ENCODE assay signal across 18 cellular contexts in genomic region chr1:37363535-37363934, GRCh38.
DNase-seq lines count a peak whose midpoint lies in the region; ATAC-seq, FAIRE-seq and TF ChIP-seq lines count a peak whose summit lies in the region.
"Had no signal": no experiment of that assay in that cellular context is flagged by ENCODE, and none has a peak within 500 bp of the region (broad histone marks: within the 10 kb centered on the region; RNA-seq: fewer than 3 reads in every experiment).

No MANE protein-coding gene starts in this region.

- H2BK12ac ChIP-seq in H1 (ENCODE audit: low read depth, low read length) = no peak overlapping the region; the same call in 1 of the 2 replicates

- 70% methylated on average over 4 of the region's 4 CpGs; no CpG with 5 or more reads in 1 of the 2 experiments for WGBS in H1 (ENCODE audit: extremely low coverage in 1 of 2, insufficient coverage in 1 of 2, insufficient read length in 1 of 2, insufficient replicate concordance in 2 of 2, low coverage in 1 of 2, low lambda C conversion rate in 2 of 2, missing lambda C conversion rate in 1 of 2), 2 experiments

- no peaks in the 10 kb centered on the region for H3K79me1 ChIP-seq in H1 (ENCODE audit: low read depth, low read length)

- DNase-seq in WTC11 (ENCODE audit: low spot score) = no peak
- DNase-seq in H1 (ENCODE audit: low read depth in 1 of 2, low spot score in 2 of 2) = no peak
- peak; percentile 6 for DNase-seq in islet precursor cell
- no peak for DNase-seq in activated CD4-positive, alpha-beta T cell treated with anti-CD3 and anti-CD28 coated beads, Interleukin-2, amount 10 ng/mL, durations not matched to agents 24 days and 14 days
- DNase-seq in cardiac septum (ENCODE audit: low spot score) = no peak
- DNase-seq: C1 segment of cervical spinal cord; CD4-positive, CD25-positive, alpha-beta regulatory T cell; CD8-positive, alpha-beta T cell; DMS 273 treated with DMSO at 0.1 percent for 48 hours; DMS79; EL; GDM1; GOT3; HCEC 1CT had no signal

- no peak for TF ChIP-seq EP300 in H1 (IDR thresholded peaks at IDR 0.05; ENCODE audit: borderline replicate concordance in 1 of 2, low read depth in 2 of 2, low read length in 2 of 2)

- peak overlapping the region; percentile 40 for H3K4me3 Mint-ChIP-seq in WTC11
- no peak overlapping the region for H3K4me3 Mint-ChIP-seq in activated CD4-positive, alpha-beta T cell treated with anti-CD3 and anti-CD28 coated beads, Interleukin-2, amount 10 ng/mL, durations not matched to agents 24 days and 14 days
- H3K4me3 Mint-ChIP-seq: CD4-positive, CD25-positive, alpha-beta regulatory T cell; CD8-positive, alpha-beta T cell had no signal

- H3K9ac ChIP-seq in H1 (replicated peaks in 1 of 4; ENCODE audit: extremely low read depth in 1 of 4, low read depth in 3 of 4, low read length in 3 of 4) = no peak overlapping the region

- peaks cover 5 to 9% (median 8%) of the 10 kb centered on the region in 4 experiments; a peak in 5 of 7 replicates for H3K4me1 ChIP-seq in H1 (replicated peaks in 1 of 4; ENCODE audit: control insufficient read depth in 3 of 4, insufficient read depth in 4 of 4, low read length in 3 of 4)

- H3K4ac ChIP-seq in H1 (replicated peaks; ENCODE audit: insufficient read length, low read depth, low read length) = no peak overlapping the region

- intact Hi-C loops in activated CD4-positive, alpha-beta T cell treated with anti-CD3 and anti-CD28 coated beads, Interleukin-2, amount 10 ng/mL, durations not matched to agents 24 days and 14 days (cut with micrococcal nuclease) = no loop called here
- intact Hi-C loops in cardiac septum (cut with DNase I) = no loop called here

- no peak overlapping the region for H4K91ac ChIP-seq in H1 (replicated peaks; ENCODE audit: insufficient read length, low read length)

- H3K4me2 ChIP-seq in H1 (ENCODE audit: insufficient read depth in 1 of 2, low read depth in 2 of 2, low read length in 2 of 2) = peak overlapping the region; percentile 25 to 52

- H3K4me3 ChIP-seq in H1 (ENCODE audit: extremely low read depth in 1 of 4, insufficient read depth in 2 of 4, low read depth in 3 of 4, low read length in 4 of 4) = peak overlapping the region in 2 of 4 experiments; percentile 3 to 24; a peak in 1 of 8 replicates
- H3K4me3 ChIP-seq: GM12878 had no signal

- peaks cover 3% of the 10 kb centered on the region for H3K27me3 Mint-ChIP-seq in WTC11 (ENCODE audit: low read depth)
- H3K27me3 Mint-ChIP-seq in activated CD4-positive, alpha-beta T cell treated with anti-CD3 and anti-CD28 coated beads, Interleukin-2, amount 10 ng/mL, durations not matched to agents 24 days and 14 days = peaks cover 9% of the 10 kb centered on the region

- no peak overlapping the region for H2BK15ac ChIP-seq in H1 (ENCODE audit: low read length)

- H4K8ac ChIP-seq in H1 (ENCODE audit: extremely low read depth, insufficient read depth, low read length) = no peak overlapping the region

- no peaks in the 10 kb centered on the region for H3K79me2 ChIP-seq in H1 (ENCODE audit: control insufficient read depth in 1 of 2, insufficient read depth in 2 of 2, low read length in 2 of 2)

- H3K4me1 Mint-ChIP-seq in WTC11 = peaks cover 27% of the 10 kb centered on the region
- no peaks in the 10 kb centered on the region for H3K4me1 Mint-ChIP-seq in activated CD4-positive, alpha-beta T cell treated with anti-CD3 and anti-CD28 coated beads, Interleukin-2, amount 10 ng/mL, durations not matched to agents 24 days and 14 days
- H3K4me1 Mint-ChIP-seq: CD4-positive, CD25-positive, alpha-beta regulatory T cell had no signal

- POLR2A ChIA-PET in WTC11 (lab: Charles Lee) = interaction anchor here (0.6 to 1.1 kb wide), 2 partner anchors 18 to 204 kb away, joined by 3 to 4 read pairs; no protein-coding TSS in a partner anchor
- POLR2A ChIA-PET in H1 (lab: Charles Lee; ENCODE audit: partially characterized antibody) = interaction anchor here (1.6 kb wide), 1 partner anchor 111 kb away, joined by 3 read pairs; the partner anchor contains the start of gene ZC3H12A

- no peak overlapping the region for H3K27ac ChIP-seq in H1 (ENCODE audit: low read depth, low read length)

- H3K23me2 ChIP-seq in H1 (ENCODE audit: low read depth, low read length) = no peaks in the 10 kb centered on the region

- H2AFZ ChIP-seq in H1 (ENCODE audit: low read length) = peak overlapping the region; percentile 20; the same call in 1 of the 2 replicates

- H3K36me3 ChIP-seq in H1 (ENCODE audit: control insufficient read depth in 2 of 4, insufficient read depth in 4 of 4, low read length in 3 of 4) = no peaks in the 10 kb centered on the region

- no peak overlapping the region for H2BK120ac ChIP-seq in H1 (replicated peaks; ENCODE audit: low read depth, low read length)

- H3K27me3 ChIP-seq in H1 (replicated peaks in 1 of 4; ENCODE audit: control insufficient read depth in 3 of 4, extremely low read depth in 1 of 4, insufficient read depth in 3 of 4, low read length in 3 of 4) = no peaks in the 10 kb centered on the region; a peak in 1 of 7 replicates

- H2BK5ac ChIP-seq in H1 (ENCODE audit: low read depth, low read length) = no peak overlapping the region

- peaks cover 9% of the 10 kb centered on the region for H3K9me3 Mint-ChIP-seq in WTC11
- H3K9me3 Mint-ChIP-seq in activated CD4-positive, alpha-beta T cell treated with anti-CD3 and anti-CD28 coated beads, Interleukin-2, amount 10 ng/mL, durations not matched to agents 24 days and 14 days = no peaks in the 10 kb centered on the region

- no peak overlapping the region for H3K14ac ChIP-seq in H1 (ENCODE audit: insufficient read length)

- no peaks in the 10 kb centered on the region for H4K20me1 ChIP-seq in H1 (replicated peaks in 1 of 2; ENCODE audit: control insufficient read depth in 1 of 2, insufficient read depth in 2 of 2, low read length in 2 of 2)

- CTCF ChIA-PET in WTC11 (lab: Charles Lee) (interaction anchor here (0.6 to 1.8 kb wide), 17 partner anchors 11 to 788 kb away, joined by 3 to 8 read pairs (median 5); no protein-coding TSS in a partner anchor), H1 (lab: Charles Lee; ENCODE audit: partially characterized antibody) (interaction anchor here (0.8 to 1.6 kb wide), 5 partner anchors 17 to 821 kb away, joined by 3 to 6 read pairs (median 4); no protein-coding TSS in a partner anchor)

- H3K27ac Mint-ChIP-seq in WTC11 = no peak overlapping the region; the same call in 1 of the 2 replicates
- H3K27ac Mint-ChIP-seq in activated CD4-positive, alpha-beta T cell treated with anti-CD3 and anti-CD28 coated beads, Interleukin-2, amount 10 ng/mL, durations not matched to agents 24 days and 14 days = no peak overlapping the region
- H3K27ac Mint-ChIP-seq: CD4-positive, CD25-positive, alpha-beta regulatory T cell; CD8-positive, alpha-beta T cell had no signal

- no peak for TF ChIP-seq RAD21 in H1 (IDR thresholded peaks at IDR 0.05 in 1 of 2, conservative IDR thresholded peaks at IDR 0.05 in 1 of 2; ENCODE audit: low read depth in 2 of 2, low read length in 2 of 2)

- H3K9me3 ChIP-seq in H1 (ENCODE audit: insufficient read depth in 2 of 2, low read depth in 1 of 2, low read length in 1 of 2) = no peaks in the 10 kb centered on the region

- TF ChIP-seq POLR2A in H1 (IDR thresholded peaks at IDR 0.05; ENCODE audit: control extremely low read depth in 1 of 2, low read depth in 2 of 2, low read length in 2 of 2) = no peak

- no peak for FAIRE-seq in H1 (lab: Jason Lieb, UNC)
- FAIRE-seq: D721Med, GM12878, GM19239 had no signal

- no peak overlapping the region for H3K23ac ChIP-seq in H1 (ENCODE audit: insufficient read length)

- no peak overlapping the region for H3K18ac ChIP-seq in H1 (ENCODE audit: extremely low read depth, low read length)

- no peak overlapping the region for H3K56ac ChIP-seq in H1 (replicated peaks; ENCODE audit: insufficient read length, low read depth, low read length)

- H3K36me3 Mint-ChIP-seq in WTC11 = no peaks in the 10 kb centered on the region
- no peaks in the 10 kb centered on the region for H3K36me3 Mint-ChIP-seq in activated CD4-positive, alpha-beta T cell treated with anti-CD3 and anti-CD28 coated beads, Interleukin-2, amount 10 ng/mL, durations not matched to agents 24 days and 14 days (ENCODE audit: low read depth)
- H3K36me3 Mint-ChIP-seq: CD4-positive, CD25-positive, alpha-beta regulatory T cell; CD8-positive, alpha-beta T cell had no signal

- H2AK5ac ChIP-seq in H1 (ENCODE audit: low read depth, low read length) = no peak overlapping the region

- peak; percentile 21; the same call in 1 of the 2 replicates for ATAC-seq in WTC11
- ATAC-seq in HG02759 (IDR thresholded peaks at IDR 0.05; ENCODE audit: unreplicated experiment) = no peak
- ATAC-seq: CD8-positive, alpha-beta T cell; GM12878 had no signal

- H4K5ac ChIP-seq in H1 (ENCODE audit: insufficient read length, low read depth, low read length) = no peak overlapping the region

- TF ChIP-seq CTCF in WTC11 (IDR thresholded peaks at IDR 0.05) (no peak), H1 (IDR thresholded peaks at IDR 0.05; ENCODE audit: control extremely low read depth in 1 of 3, insufficient read depth in 1 of 3, low read depth in 1 of 3, low read length in 3 of 3) (no peak)

- H2BK20ac ChIP-seq in H1 (ENCODE audit: low read length) = no peak overlapping the region

TF ChIP-seq in WTC11, 78 proteins besides CTCF, POLR2A, EP300 and RAD21 (continues in another document):
- TF ChIP-seq SP1 (CRISPR knock-in tag; conservative IDR thresholded peaks at IDR 0.05) (no peak), USF2 (CRISPR knock-in tag; IDR thresholded peaks at IDR 0.05) (no peak), JUN (CRISPR knock-in tag; IDR thresholded peaks at IDR 0.05) (no peak), TEAD1 (CRISPR knock-in tag; IDR thresholded peaks at IDR 0.05) (no peak)

TF ChIP-seq in H1, 55 proteins besides CTCF, POLR2A, EP300 and RAD21 (continues in another document):
- TF ChIP-seq KDM1A (IDR thresholded peaks at IDR 0.05; ENCODE audit: borderline replicate concordance, low read length) (no peak), TAF1 (IDR thresholded peaks at IDR 0.05; ENCODE audit: low read depth, low read length) (no peak), ATF2 (IDR thresholded peaks at IDR 0.05; ENCODE audit: low read length) (no peak), SIRT6 (IDR thresholded peaks at IDR 0.05; ENCODE audit: low read length) (no peak), SP4 (IDR thresholded peaks at IDR 0.05; ENCODE audit: low read length) (no peak), CREB1 (IDR thresholded peaks at IDR 0.05) (no peak), SUZ12 (IDR thresholded peaks at IDR 0.05; ENCODE audit: low read length) (no peak), JUND (IDR thresholded peaks at IDR 0.05; ENCODE audit: low read length) (no peak)
